ENCODE assay signal across 21 cellular contexts in genomic region chr13:23796546-23796945, GRCh38.
DNase-seq lines count a peak whose midpoint lies in the region; ATAC-seq and TF ChIP-seq lines count a peak whose summit lies in the region.
"Had no signal": no experiment of that assay in that cellular context is flagged by ENCODE, and none has a peak within 500 bp of the region (broad histone marks: within the 10 kb centered on the region; RNA-seq: fewer than 3 reads in every experiment).

No MANE protein-coding gene starts in this region.

- H3K9me3 Mint-ChIP-seq in nephron progenitor cell: peaks cover 28% of the 10 kb centered on the region

- 92% methylated on average over 2 of the region's 2 CpGs for WGBS in right cardiac atrium

- H3K4me3 Mint-ChIP-seq in nephron progenitor cell: no peak overlapping the region
- H3K4me3 Mint-ChIP-seq: naive thymus-derived CD4-positive, alpha-beta T cell had no signal

- in situ Hi-C loops in brain microvascular endothelial cell (cut with HindIII; ENCODE audit: low pct_ligation_motif_present, low sequenced_read_pairs): no loop called here

- no peaks in the 10 kb centered on the region for H3K9me3 ChIP-seq in right cardiac atrium (ENCODE audit: control insufficient read depth, low read length)
- H3K9me3 ChIP-seq: esophagus muscularis mucosa, HAP-1, thoracic aorta had no signal

- H3K27me3 Mint-ChIP-seq in nephron progenitor cell (ENCODE audit: low read depth, poor library complexity): peaks cover 2% of the 10 kb centered on the region
- H3K27me3 Mint-ChIP-seq: naive thymus-derived CD4-positive, alpha-beta T cell had no signal

- H3K36me3 Mint-ChIP-seq in nephron progenitor cell (ENCODE audit: low read depth): peaks cover 54% of the 10 kb centered on the region

- peak; percentile 17 for DNase-seq in DMS 273 (lab: John Stamatoyannopoulos, UW; ENCODE audit: unreplicated experiment)
- no peak for DNase-seq in DMS 273 treated with DMSO at 0.1 percent for 48 hours (lab: John Stamatoyannopoulos, UW)
- DNase-seq in NCI-H510A treated with DMSO at 0.1 percent for 48 hours (lab: John Stamatoyannopoulos, UW): peak; percentile 45
- peak; percentile 41 for DNase-seq in brain microvascular endothelial cell
- no peak for DNase-seq in nephron progenitor cell
- DNase-seq in sciatic nerve (ENCODE audit: low spot score): no peak
- no peak for DNase-seq in right cardiac atrium
- DNase-seq: aorta; C1 segment of cervical spinal cord; EL; hypothalamus; naive thymus-derived CD4-positive, alpha-beta T cell; NCI-H1694 treated with DMSO at 0.1 percent for 48 hours; OCI-M1 had no signal

- H3K27me3 ChIP-seq in brain microvascular endothelial cell (replicated peaks) (no peaks in the 10 kb centered on the region), right cardiac atrium (ENCODE audit: control insufficient read depth, insufficient read depth) (no peaks in the 10 kb centered on the region)
- H3K27me3 ChIP-seq: esophagus muscularis mucosa had no signal

- H3K36me3 ChIP-seq in brain microvascular endothelial cell (replicated peaks): no peaks in the 10 kb centered on the region
- H3K36me3 ChIP-seq: HAP-1, thoracic aorta had no signal

- H3K27ac Mint-ChIP-seq in nephron progenitor cell: peak overlapping the region; percentile 7

- H3K4me3 ChIP-seq in brain microvascular endothelial cell (ENCODE audit: low read depth, low read length) (no peak overlapping the region), right cardiac atrium (ENCODE audit: low read length) (no peak overlapping the region)
- H3K4me3 ChIP-seq: esophagus muscularis mucosa, HAP-1, K562, thoracic aorta had no signal

- H3K27ac ChIP-seq in brain microvascular endothelial cell (no peak overlapping the region), right cardiac atrium (ENCODE audit: low read length) (no peak overlapping the region)
- H3K27ac ChIP-seq: 22Rv1, esophagus muscularis mucosa, thoracic aorta, VCaP had no signal

- peaks cover 2% of the 10 kb centered on the region for H3K4me1 ChIP-seq in right cardiac atrium (ENCODE audit: control insufficient read depth, insufficient read depth, low read length)

- no peak for TF ChIP-seq CTCF in brain microvascular endothelial cell (IDR thresholded peaks at IDR 0.05; ENCODE audit: low read depth, low read length, missing control alignments)
- TF ChIP-seq CTCF in nephron progenitor cell (IDR thresholded peaks at IDR 0.05): no peak

- intact Hi-C loops in sciatic nerve (cut with DNase I): no loop called here
- intact Hi-C loops in right cardiac atrium (cut with DNase I): no loop called here

- ATAC-seq in HG03460 (IDR thresholded peaks at IDR 0.05; ENCODE audit: unreplicated experiment) (no peak), sciatic nerve (no peak), right cardiac atrium (no peak)
- ATAC-seq: K562; naive thymus-derived CD4-positive, alpha-beta T cell had no signal

- peaks cover 23% of the 10 kb centered on the region for H3K4me1 Mint-ChIP-seq in nephron progenitor cell

Comparison
In these comparisons a context has a peak if more than half of its experiments do, and no peak if none do; other contexts are left out.
1. DNase-seq: peak in DMS 273 (single experiment), NCI-H510A treated with DMSO at 0.1 percent for 48 hours (single experiment) and brain microvascular endothelial cell (single experiment); none in DMS 273 treated with DMSO at 0.1 percent for 48 hours (single experiment), nephron progenitor cell (single experiment), sciatic nerve (single experiment) and right cardiac atrium (0 of 3).